ENCODE assay signal across 7 cellular contexts in genomic region chr15:34986326-34987181, GRCh38. TPM values are rescaled to one million over a fixed set of nuclear protein-coding genes. Genes with fewer than 3 reads are reported as not detected.
DNase-seq lines count a peak whose midpoint lies in the region; ATAC-seq and TF ChIP-seq lines count a peak whose summit lies in the region.

No MANE protein-coding gene starts in this region.

- TF ChIP-seq POLR2A in adrenal gland (IDR thresholded peaks at IDR 0.05): no peak

- intact Hi-C loops in adrenal gland (cut with DNase I): no loop called here

- H2AFZ ChIP-seq in hepatocyte (no peak overlapping the region), smooth muscle cell (ENCODE audit: low read depth) (no peak overlapping the region)

- H3K9me2 ChIP-seq in hepatocyte (replicated peaks; ENCODE audit: insufficient read depth): no peaks in the 10 kb centered on the region

- in situ Hi-C loops in HAP-1 (cut with MboI; ENCODE audit: low sequenced_read_pairs): no loop called here

- no peaks in the 10 kb centered on the region for H4K20me1 ChIP-seq in hepatocyte (ENCODE audit: insufficient read depth, poor library complexity, severe bottlenecking)
- H4K20me1 ChIP-seq in smooth muscle cell (ENCODE audit: low read depth): peaks cover 43% of the 10 kb centered on the region

- no peaks in the 10 kb centered on the region for H3K9me3 ChIP-seq in HAP-1
- H3K9me3 ChIP-seq in WERI-Rb-1 (ENCODE audit: severe bottlenecking): no peaks in the 10 kb centered on the region
- no peaks in the 10 kb centered on the region for H3K9me3 ChIP-seq in hepatocyte (ENCODE audit: low read depth)
- no peaks in the 10 kb centered on the region for H3K9me3 ChIP-seq in smooth muscle cell (replicated peaks; ENCODE audit: low read depth)
- H3K9me3 ChIP-seq in adrenal gland (replicated peaks in 1 of 3): no peaks in the 10 kb centered on the region

- H3K4me3 ChIP-seq in HAP-1 (peak overlapping the region; percentile 92), WERI-Rb-1 (ENCODE audit: low read depth, low read length) (peak overlapping the region; percentile 76), hepatocyte (peak overlapping the region; percentile 94), smooth muscle cell (peak overlapping the region; percentile 84), adrenal gland (peak overlapping the region in 2 of 4 donors; percentile 97 to 98)

- peak overlapping the region; percentile 80 for H3K4me2 ChIP-seq in hepatocyte
- H3K4me2 ChIP-seq in smooth muscle cell: peak overlapping the region; percentile 99

- H3K27me3 ChIP-seq in HAP-1 (ENCODE audit: low read depth) (no peaks in the 10 kb centered on the region), WERI-Rb-1 (ENCODE audit: insufficient read depth, low read depth, severe bottlenecking) (no peaks in the 10 kb centered on the region), hepatocyte (no peaks in the 10 kb centered on the region), smooth muscle cell (ENCODE audit: low read depth) (no peaks in the 10 kb centered on the region), adrenal gland (no peaks in the 10 kb centered on the region)

- no peaks in the 10 kb centered on the region for H3F3A ChIP-seq in smooth muscle cell (ENCODE audit: low read depth)

- H3K27ac ChIP-seq in WERI-Rb-1 (no peak overlapping the region), hepatocyte (peak overlapping the region; percentile 100), smooth muscle cell (ENCODE audit: low read depth) (peak overlapping the region; percentile 96), adrenal gland (peak overlapping the region in 2 of 5 donors; percentile 49 to 98)

- peaks cover 27% of the 10 kb centered on the region for H3K36me3 ChIP-seq in HAP-1 (replicated peaks)
- H3K36me3 ChIP-seq in WERI-Rb-1: peaks cover 41% of the 10 kb centered on the region
- H3K36me3 ChIP-seq in hepatocyte (replicated peaks; ENCODE audit: insufficient read depth, low read depth): no peaks in the 10 kb centered on the region
- H3K36me3 ChIP-seq in smooth muscle cell (ENCODE audit: low read depth): no peaks in the 10 kb centered on the region
- H3K36me3 ChIP-seq in adrenal gland (replicated peaks in 1 of 2): peaks cover 0 to 18% of the 10 kb centered on the region in 2 donors

- H3K4me1 ChIP-seq in HAP-1 (peaks cover 22% of the 10 kb centered on the region), hepatocyte (ENCODE audit: insufficient read depth) (peaks cover 21% of the 10 kb centered on the region), smooth muscle cell (ENCODE audit: low read depth) (peaks cover 21% of the 10 kb centered on the region), adrenal gland (replicated peaks in 1 of 2) (peaks cover 21 to 39% of the 10 kb centered on the region in 2 donors)

- no peak for ATAC-seq in GM19455 (IDR thresholded peaks at IDR 0.05; ENCODE audit: unreplicated experiment)

- H3K79me2 ChIP-seq in hepatocyte (peaks cover 62% of the 10 kb centered on the region), smooth muscle cell (ENCODE audit: low read depth) (peaks cover 53% of the 10 kb centered on the region)

- peak in 1 of 2 experiments; percentile 32 for DNase-seq in HAP-1 (ENCODE audit: low spot score in 2 of 2)
- no peak for DNase-seq in WERI-Rb-1
- DNase-seq in hepatocyte (ENCODE audit: low spot score): no peak
- DNase-seq in smooth muscle cell (lab: John Stamatoyannopoulos, UW; ENCODE audit: unreplicated experiment): no peak
- DNase-seq in DMS79 (lab: John Stamatoyannopoulos, UW): no peak
- no peak for DNase-seq in adrenal gland

- 28% methylated on average over 6 of the region's 6 CpGs for WGBS in hepatocyte (ENCODE audit: low lambda C conversion rate, missing lambda C conversion rate)
- 27% methylated on average over 6 of the region's 6 CpGs for WGBS in smooth muscle cell (ENCODE audit: low lambda C conversion rate)
- 24 to 45% (median 34%) methylated on average over 6 of the region's 6 CpGs for WGBS in adrenal gland, 4 donors

- no peak for TF ChIP-seq CTCF in WERI-Rb-1 (IDR thresholded peaks at IDR 0.05; ENCODE audit: low read depth, low read length)
- no peak for TF ChIP-seq CTCF in hepatocyte (IDR thresholded peaks at IDR 0.05; ENCODE audit: poor library complexity)
- TF ChIP-seq CTCF in smooth muscle cell (IDR thresholded peaks at IDR 0.05; ENCODE audit: borderline replicate concordance, insufficient read depth, poor library complexity, severe bottlenecking): no peak
- TF ChIP-seq CTCF in adrenal gland (IDR thresholded peaks at IDR 0.05): no peak

- H3K9ac ChIP-seq in smooth muscle cell (ENCODE audit: low read depth): peak overlapping the region; percentile 96

RNA-seq across cellular contexts. Expression of gene ZNF770, which starts 1.5 kb away (rescaled TPM):
- total RNA-seq in hepatocyte (31.2 and 34.8 TPM in 2 replicates), smooth muscle cell (28.7 and 31.1 TPM in 2 replicates), adrenal gland (10 to 100 TPM; 15.4 to 37.6 (median 33.2) TPM)
- polyA plus RNA-seq in hepatocyte (32.6 and 32.8 TPM in 2 replicates), smooth muscle cell (32.4 and 34.2 TPM in 2 replicates), adrenal gland (10 to 100 TPM in 2 of 3 donors, 1 to 10 TPM in 1; 7.3 to 37.0 (median 10.8) TPM)

RNA-seq across cellular contexts. Expression of gene AQR, which starts 17.0 kb away (rescaled TPM):
- total RNA-seq in hepatocyte (31.0 and 39.8 TPM in 2 replicates), smooth muscle cell (33.6 and 38.3 TPM in 2 replicates), adrenal gland (10 to 100 TPM; 13.9 to 37.4 (median 28.3) TPM)
- polyA plus RNA-seq in hepatocyte (11.5 and 15.3 TPM in 2 replicates), smooth muscle cell (11.6 and 13.0 TPM in 2 replicates), adrenal gland (10 to 100 TPM; 10.2 to 43.4 (median 24.3) TPM)
